ENCODE assay signal across 21 cellular contexts in genomic region chr3:152054315-152054714, GRCh38.
DNase-seq lines count a peak whose midpoint lies in the region; ATAC-seq and TF ChIP-seq lines count a peak whose summit lies in the region.
"Had no signal": no experiment of that assay in that cellular context is flagged by ENCODE, and none has a peak within 500 bp of the region (broad histone marks: within the 10 kb centered on the region; RNA-seq: fewer than 3 reads in every experiment).

No MANE protein-coding gene starts in this region.

- H3K36me3 Mint-ChIP-seq in T-helper 2 cell treated with Interferon-gamma antibody and Interleukin-4, amounts not matched to agents 5 μg/mL and 100 μg/mL, for 36 hours (ENCODE audit: low read depth): no peaks in the 10 kb centered on the region
- H3K36me3 Mint-ChIP-seq: activated CD8-positive, alpha-beta memory T cell treated with anti-CD3 and anti-CD28 coated beads, Interleukin-2, amount 10 ng/mL, durations not matched to agents 7 days and 5 days; activated naive CD8-positive, alpha-beta T cell treated with anti-CD3 and anti-CD28 coated beads, Interleukin-2, amount 10 ng/mL, durations not matched to agents 7 days and 5 days had no signal

- H3K9me3 Mint-ChIP-seq in T-helper 2 cell treated with Interferon-gamma antibody and Interleukin-4, amounts not matched to agents 5 μg/mL and 100 μg/mL, for 36 hours: no peaks in the 10 kb centered on the region
- H3K9me3 Mint-ChIP-seq: activated naive CD8-positive, alpha-beta T cell treated with anti-CD3 and anti-CD28 coated beads, Interleukin-2, amount 10 ng/mL, durations not matched to agents 7 days and 5 days; activated T-helper 2 cell treated with anti-CD3 and anti-CD28 coated beads, Interferon-gamma antibody, Interleukin-2, Interleukin-4, amounts not matched to agents 10 μg/mL and 5 μg/mL and 100 μg/mL, durations not matched to agents 14 hours and 24 hours and 36 hours; HFFc6 had no signal

- H3K27me3 Mint-ChIP-seq in T-helper 2 cell treated with Interferon-gamma antibody and Interleukin-4, amounts not matched to agents 5 μg/mL and 100 μg/mL, for 36 hours (ENCODE audit: low read depth): peaks cover 13% of the 10 kb centered on the region
- H3K27me3 Mint-ChIP-seq: activated CD8-positive, alpha-beta memory T cell treated with anti-CD3 and anti-CD28 coated beads, Interleukin-2, amount 10 ng/mL, durations not matched to agents 7 days and 5 days had no signal

- H3K27ac Mint-ChIP-seq in T-helper 2 cell treated with Interferon-gamma antibody and Interleukin-4, amounts not matched to agents 5 μg/mL and 100 μg/mL, for 36 hours: no peak overlapping the region
- H3K27ac Mint-ChIP-seq: activated CD8-positive, alpha-beta memory T cell treated with anti-CD3 and anti-CD28 coated beads, Interleukin-2, amount 10 ng/mL, durations not matched to agents 7 days and 5 days; activated naive CD8-positive, alpha-beta T cell treated with anti-CD3 and anti-CD28 coated beads, Interleukin-2, amount 10 ng/mL, durations not matched to agents 7 days and 5 days; activated T-helper 2 cell treated with anti-CD3 and anti-CD28 coated beads, Interferon-gamma antibody, Interleukin-2, Interleukin-4, amounts not matched to agents 10 μg/mL and 5 μg/mL and 100 μg/mL, durations not matched to agents 14 hours and 24 hours and 36 hours; B cell; HFFc6 had no signal

- H3K4me3 ChIP-seq in GM12865 (ENCODE audit: low read depth, low read length): no peak overlapping the region
- H3K4me3 ChIP-seq: K562, left lung had no signal

- no peaks in the 10 kb centered on the region for H3K4me1 Mint-ChIP-seq in T-helper 2 cell treated with Interferon-gamma antibody and Interleukin-4, amounts not matched to agents 5 μg/mL and 100 μg/mL, for 36 hours (ENCODE audit: low read depth)
- H3K4me1 Mint-ChIP-seq: activated CD8-positive, alpha-beta memory T cell treated with anti-CD3 and anti-CD28 coated beads, Interleukin-2, amount 10 ng/mL, durations not matched to agents 7 days and 5 days; activated naive CD8-positive, alpha-beta T cell treated with anti-CD3 and anti-CD28 coated beads, Interleukin-2, amount 10 ng/mL, durations not matched to agents 7 days and 5 days; B cell had no signal

- no peak for TF ChIP-seq CTCF in GM12865 (IDR thresholded peaks at IDR 0.05; ENCODE audit: insufficient read depth, low read depth, low read length, missing control alignments)

- DNase-seq in GM12865 (ENCODE audit: low read depth) (peak; percentile 27), dermis blood vessel endothelial cell (no peak), NCI-H2171 (lab: John Stamatoyannopoulos, UW) (no peak), DMS 273 treated with DMSO at 0.1 percent for 48 hours (lab: John Stamatoyannopoulos, UW) (no peak)
- DNase-seq in T-helper 2 cell treated with Interferon-gamma antibody and Interleukin-4, amounts not matched to agents 5 μg/mL and 100 μg/mL, for 36 hours (ENCODE audit: low spot score): no peak
- DNase-seq: 8988T; activated CD4-positive, alpha-beta T cell treated with anti-CD3 and anti-CD28 coated beads for 48 hours; activated CD8-positive, alpha-beta memory T cell treated with anti-CD3 and anti-CD28 coated beads, Interleukin-2, amount 10 ng/mL, durations not matched to agents 7 days and 5 days; activated naive CD8-positive, alpha-beta T cell treated with anti-CD3 and anti-CD28 coated beads, Interleukin-2, amount 10 ng/mL, durations not matched to agents 7 days and 5 days; HFFc6; left lung; NCI-H2029; NCI-H446; small intestine; stimulated activated CD4-positive, alpha-beta T cell treated with anti-CD3 and anti-CD28 coated beads, Interleukin-4, amount 100 ng/mL, for 1 hour had no signal

- H3K4me3 Mint-ChIP-seq in T-helper 2 cell treated with Interferon-gamma antibody and Interleukin-4, amounts not matched to agents 5 μg/mL and 100 μg/mL, for 36 hours: no peak overlapping the region
- H3K4me3 Mint-ChIP-seq: activated CD8-positive, alpha-beta memory T cell treated with anti-CD3 and anti-CD28 coated beads, Interleukin-2, amount 10 ng/mL, durations not matched to agents 7 days and 5 days; activated naive CD8-positive, alpha-beta T cell treated with anti-CD3 and anti-CD28 coated beads, Interleukin-2, amount 10 ng/mL, durations not matched to agents 7 days and 5 days; B cell; HFFc6 had no signal

- peak; percentile 56 for ATAC-seq in GM19324 (IDR thresholded peaks at IDR 0.05; ENCODE audit: low FRiP score, unreplicated experiment)
- ATAC-seq in HG02623 (IDR thresholded peaks at IDR 0.05; ENCODE audit: unreplicated experiment): peak; percentile 70
- peak; percentile 58 for ATAC-seq in HG03432 (IDR thresholded peaks at IDR 0.05; ENCODE audit: unreplicated experiment)
- ATAC-seq: activated CD8-positive, alpha-beta memory T cell treated with anti-CD3 and anti-CD28 coated beads, Interleukin-2, amount 10 ng/mL, durations not matched to agents 7 days and 5 days; K562; left lung had no signal
